ENCODE assay signal across 8 cellular contexts in genomic region chr5:59810041-59810440, GRCh38.
DNase-seq lines count a peak whose midpoint lies in the region; TF ChIP-seq lines count a peak whose summit lies in the region.

No MANE protein-coding gene starts in this region.

- no peaks in the 10 kb centered on the region for H3K9me3 ChIP-seq in HAP-1

- no peak overlapping the region for H3K4me3 ChIP-seq in HAP-1
- H3K4me3 ChIP-seq in WI38 (ENCODE audit: low read depth, low read length): no peak overlapping the region

- no peaks in the 10 kb centered on the region for H3K36me3 ChIP-seq in HAP-1 (replicated peaks)

- peak; percentile 86 for TF ChIP-seq CTCF in WI38 (IDR thresholded peaks at IDR 0.05; ENCODE audit: low read depth, low read length)

- no peaks in the 10 kb centered on the region for H3K27me3 ChIP-seq in HAP-1 (ENCODE audit: low read depth)

- H3K4me1 ChIP-seq in HAP-1: no peaks in the 10 kb centered on the region

- H3K27ac ChIP-seq in caudate nucleus (ENCODE audit: low read depth, low read length): no peak overlapping the region

- in situ Hi-C loops in HAP-1 (cut with MboI; ENCODE audit: low sequenced_read_pairs): loop anchor here (25.0 kb wide), 3 partner anchors 477 to 852 kb away; no protein-coding TSS in a partner anchor

- peak; percentile 14 for DNase-seq in GF-D8 (lab: John Stamatoyannopoulos, UW)
- DNase-seq in HAP-1 (ENCODE audit: low spot score in 2 of 2): peak; percentile 44 to 77
- peak; percentile 36 for DNase-seq in NCI-H128 (lab: John Stamatoyannopoulos, UW; ENCODE audit: unreplicated experiment)
- DNase-seq in caudate nucleus (lab: John Stamatoyannopoulos, UW): peak in 57 of 61 donors; percentile 1 to 85 (median 51)
- DNase-seq in islet precursor cell: peak; percentile 72
- DNase-seq in stimulated activated CD4-positive, alpha-beta T cell treated with anti-CD3 and anti-CD28 coated beads, Interleukin-1b, Interleukin-23, amount 100 ng/mL, for 4 hours (ENCODE audit: low read depth in 2 of 2): peak; percentile 52 to 56
- no peak for DNase-seq in 8988T
